Comparison of ENCODE assay signal across 1 cellular context in the genomic region with DNA sequence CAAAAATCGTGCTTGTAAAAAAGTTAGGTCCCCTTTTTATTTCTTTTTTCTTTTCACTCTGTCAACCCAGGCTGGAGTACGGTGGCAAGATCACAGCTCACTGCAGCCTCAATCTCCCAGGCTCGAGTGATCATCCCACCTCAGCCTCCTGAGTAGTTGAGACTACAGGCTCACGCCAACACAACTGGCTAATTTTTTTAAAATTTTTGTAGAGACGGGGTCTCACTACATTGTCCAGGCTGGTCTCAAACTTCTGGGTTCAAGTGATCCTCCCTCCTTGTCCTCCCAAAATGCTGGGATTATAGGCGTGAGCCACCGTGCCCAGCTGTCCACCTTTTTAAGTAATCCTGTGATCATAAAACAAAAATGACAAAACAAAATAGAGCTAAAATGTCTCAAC.
TF ChIP-seq lines count a peak whose summit lies in the region.

No MANE protein-coding gene starts in this region.

TF ChIP-seq in SK-N-SH treated with all-trans-retinoic acid at 6 μM for 48 hours, 23 proteins besides CTCF, POLR2A, EP300 and RAD21 (continued from another document):
- TF ChIP-seq, protein P1, sequence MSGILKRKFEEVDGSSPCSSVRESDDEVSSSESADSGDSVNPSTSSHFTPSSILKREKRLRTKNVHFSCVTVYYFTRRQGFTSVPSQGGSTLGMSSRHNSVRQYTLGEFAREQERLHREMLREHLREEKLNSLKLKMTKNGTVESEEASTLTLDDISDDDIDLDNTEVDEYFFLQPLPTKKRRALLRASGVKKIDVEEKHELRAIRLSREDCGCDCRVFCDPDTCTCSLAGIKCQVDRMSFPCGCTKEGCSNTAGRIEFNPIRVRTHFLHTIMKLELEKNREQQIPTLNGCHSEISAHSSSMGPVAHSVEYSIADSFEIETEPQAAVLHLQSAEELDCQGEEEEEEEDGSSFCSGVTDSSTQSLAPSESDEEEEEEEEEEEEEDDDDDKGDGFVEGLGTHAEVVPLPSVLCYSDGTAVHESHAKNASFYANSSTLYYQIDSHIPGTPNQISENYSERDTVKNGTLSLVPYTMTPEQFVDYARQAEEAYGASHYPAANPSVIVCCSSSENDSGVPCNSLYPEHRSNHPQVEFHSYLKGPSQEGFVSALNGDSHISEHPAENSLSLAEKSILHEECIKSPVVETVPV (CRISPR knock-in tag; IDR thresholded peaks at IDR 0.05), result no peak
- TF ChIP-seq BACH2 (CRISPR knock-in tag; IDR thresholded peaks at IDR 0.05; ENCODE audit: borderline replicate concordance), result no peak
- TF ChIP-seq, protein P2, sequence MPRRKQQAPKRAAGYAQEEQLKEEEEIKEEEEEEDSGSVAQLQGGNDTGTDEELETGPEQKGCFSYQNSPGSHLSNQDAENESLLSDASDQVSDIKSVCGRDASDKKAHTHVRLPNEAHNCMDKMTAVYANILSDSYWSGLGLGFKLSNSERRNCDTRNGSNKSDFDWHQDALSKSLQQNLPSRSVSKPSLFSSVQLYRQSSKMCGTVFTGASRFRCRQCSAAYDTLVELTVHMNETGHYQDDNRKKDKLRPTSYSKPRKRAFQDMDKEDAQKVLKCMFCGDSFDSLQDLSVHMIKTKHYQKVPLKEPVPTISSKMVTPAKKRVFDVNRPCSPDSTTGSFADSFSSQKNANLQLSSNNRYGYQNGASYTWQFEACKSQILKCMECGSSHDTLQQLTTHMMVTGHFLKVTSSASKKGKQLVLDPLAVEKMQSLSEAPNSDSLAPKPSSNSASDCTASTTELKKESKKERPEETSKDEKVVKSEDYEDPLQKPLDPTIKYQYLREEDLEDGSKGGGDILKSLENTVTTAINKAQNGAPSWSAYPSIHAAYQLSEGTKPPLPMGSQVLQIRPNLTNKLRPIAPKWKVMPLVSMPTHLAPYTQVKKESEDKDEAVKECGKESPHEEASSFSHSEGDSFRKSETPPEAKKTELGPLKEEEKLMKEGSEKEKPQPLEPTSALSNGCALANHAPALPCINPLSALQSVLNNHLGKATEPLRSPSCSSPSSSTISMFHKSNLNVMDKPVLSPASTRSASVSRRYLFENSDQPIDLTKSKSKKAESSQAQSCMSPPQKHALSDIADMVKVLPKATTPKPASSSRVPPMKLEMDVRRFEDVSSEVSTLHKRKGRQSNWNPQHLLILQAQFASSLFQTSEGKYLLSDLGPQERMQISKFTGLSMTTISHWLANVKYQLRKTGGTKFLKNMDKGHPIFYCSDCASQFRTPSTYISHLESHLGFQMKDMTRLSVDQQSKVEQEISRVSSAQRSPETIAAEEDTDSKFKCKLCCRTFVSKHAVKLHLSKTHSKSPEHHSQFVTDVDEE (CRISPR knock-in tag; IDR thresholded peaks at IDR 0.05), result no peak
- TF ChIP-seq ZNF565 (CRISPR knock-in tag; conservative IDR thresholded peaks at IDR 0.05; ENCODE audit: low read depth), result no peak
- TF ChIP-seq TCF4 (CRISPR knock-in tag; IDR thresholded peaks at IDR 0.05; ENCODE audit: borderline replicate concordance), result no peak
